31 cellular contexts compared by ENCODE assay signal in the genomic region with DNA sequence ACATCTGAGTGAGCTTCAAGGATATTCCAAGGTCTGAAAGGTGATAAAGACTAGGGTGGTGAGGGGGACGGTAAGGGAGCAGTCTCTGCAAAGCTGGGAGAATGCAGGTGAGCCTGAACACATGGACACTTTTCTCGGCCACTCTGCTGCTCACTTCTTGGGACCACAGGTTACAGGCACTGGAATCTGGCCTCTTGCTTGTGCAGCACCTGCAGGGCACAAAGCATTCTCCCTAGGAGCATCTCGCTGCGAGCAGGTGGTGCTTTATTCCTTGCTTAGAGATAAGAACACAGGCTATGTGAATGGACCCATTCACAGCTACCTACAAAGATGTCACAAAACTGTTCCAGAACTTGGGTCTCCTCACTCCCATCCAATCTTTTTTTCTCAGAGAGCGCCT.
"Had no signal": no experiment of that assay in that cellular context is flagged by ENCODE, and none has a peak within 500 bp of the region (broad histone marks: within the 10 kb centered on the region; RNA-seq: fewer than 3 reads in every experiment).

No MANE protein-coding gene starts in this region.

- H3K27ac ChIP-seq: lower lobe of right lung, prostate gland, right atrium auricular region, stomach, tibial artery, upper lobe of left lung had no signal

- H3K9me3 Mint-ChIP-seq: dendritic cell treated with granulocyte-macrophage colony-stimulating factor and Interleukin-4, amounts not matched to agents 40 ng/mL and 50 ng/mL, for 4 days; natural killer cell treated with Interleukin-12 subunit alpha and Interleukin-12 subunit beta and Interleukin-15 and Interleukin-18, amount 100 ng/mL, for 72 hours had no signal

- H3K27me3 Mint-ChIP-seq: dendritic cell treated with granulocyte-macrophage colony-stimulating factor and Interleukin-4, amounts not matched to agents 40 ng/mL and 50 ng/mL, for 4 days had no signal

- H3K4me3 Mint-ChIP-seq: dendritic cell treated with granulocyte-macrophage colony-stimulating factor and Interleukin-4, amounts not matched to agents 40 ng/mL and 50 ng/mL, for 4 days; naive B cell; natural killer cell treated with Interleukin-12 subunit alpha and Interleukin-12 subunit beta and Interleukin-15 and Interleukin-18, amount 100 ng/mL, for 72 hours had no signal

- H3K4me1 ChIP-seq: prostate gland had no signal

- H3K27ac Mint-ChIP-seq: dendritic cell treated with granulocyte-macrophage colony-stimulating factor and Interleukin-4, amounts not matched to agents 40 ng/mL and 50 ng/mL, for 4 days; naive B cell; natural killer cell treated with Interleukin-12 subunit alpha and Interleukin-12 subunit beta and Interleukin-15 and Interleukin-18, amount 100 ng/mL, for 72 hours had no signal

- H3K36me3 ChIP-seq: esophagus squamous epithelium, heart right ventricle, left ventricle myocardium inferior, lower lobe of right lung, prostate gland, right atrium auricular region, stomach, tibial artery, upper lobe of left lung had no signal

- DNase-seq: effector memory CD4-positive, alpha-beta T cell; erythroblast; esophagus squamous epithelium; foreskin melanocyte; glutamatergic neuron; heart right ventricle; hippocampal formation; kidney glomerular epithelial cell; left colon; left ventricle myocardium inferior; lower lobe of right lung; mucosa of descending colon; naive B cell; nucleus accumbens; stimulated activated CD4-positive, alpha-beta T cell treated with anti-CD3 and anti-CD28 coated beads, Interleukin-12 subunit alpha, Interleukin-12 subunit beta, amount 100 ng/mL, for 4 hours; stimulated activated CD4-positive, alpha-beta T cell treated with anti-CD3 and anti-CD28 coated beads, Interleukin-1b, Interleukin-23, amount 100 ng/mL, for 48 hours; stimulated activated CD4-positive, alpha-beta T cell treated with anti-CD3 and anti-CD28 coated beads, Interleukin-4, amount 100 ng/mL, for 1 hour; stimulated activated CD8-positive, alpha-beta memory T cell treated with anti-CD3 and anti-CD28 coated beads, Interleukin-4, amount 100 ng/mL, for 48 hours; stimulated activated naive CD4-positive, alpha-beta T cell treated with Interleukin-2 at 50 U/mL for 16 hours; stomach; tibial artery; upper lobe of left lung had no signal

- H3K9me3 ChIP-seq: esophagus squamous epithelium, lower lobe of right lung, mucosa of descending colon, prostate gland, stomach, upper lobe of left lung had no signal

- H3K4me3 ChIP-seq: esophagus squamous epithelium, heart right ventricle, left ventricle myocardium inferior, lower lobe of right lung, mucosa of descending colon, prostate gland, right atrium auricular region, smooth muscle cell, stomach, tibial artery, upper lobe of left lung had no signal

- FAIRE-seq: colon, endometrium, islet of Langerhans, urothelium cell line had no signal

- H3K27me3 ChIP-seq: esophagus squamous epithelium, heart right ventricle, right atrium auricular region, tibial artery, upper lobe of left lung had no signal

- H3K4me2 ChIP-seq: smooth muscle cell had no signal

- H3K36me3 Mint-ChIP-seq: natural killer cell treated with Interleukin-12 subunit alpha and Interleukin-12 subunit beta and Interleukin-15 and Interleukin-18, amount 100 ng/mL, for 72 hours had no signal

- H3K4me1 Mint-ChIP-seq: naive B cell had no signal
